In genomic region chr3:63795438-63795837, GRCh38 we compare ENCODE assay signal across 1 cellular context.
TF ChIP-seq lines count a peak whose summit lies in the region.

No MANE protein-coding gene starts in this region.

TF ChIP-seq in WTC11, 78 proteins besides CTCF, POLR2A, EP300 and RAD21:
- peak; percentile 27; the same call in 1 of the 2 replicates for TF ChIP-seq PRDM15 (CRISPR knock-in tag; IDR thresholded peaks at IDR 0.05)
- TF ChIP-seq, protein P1, sequence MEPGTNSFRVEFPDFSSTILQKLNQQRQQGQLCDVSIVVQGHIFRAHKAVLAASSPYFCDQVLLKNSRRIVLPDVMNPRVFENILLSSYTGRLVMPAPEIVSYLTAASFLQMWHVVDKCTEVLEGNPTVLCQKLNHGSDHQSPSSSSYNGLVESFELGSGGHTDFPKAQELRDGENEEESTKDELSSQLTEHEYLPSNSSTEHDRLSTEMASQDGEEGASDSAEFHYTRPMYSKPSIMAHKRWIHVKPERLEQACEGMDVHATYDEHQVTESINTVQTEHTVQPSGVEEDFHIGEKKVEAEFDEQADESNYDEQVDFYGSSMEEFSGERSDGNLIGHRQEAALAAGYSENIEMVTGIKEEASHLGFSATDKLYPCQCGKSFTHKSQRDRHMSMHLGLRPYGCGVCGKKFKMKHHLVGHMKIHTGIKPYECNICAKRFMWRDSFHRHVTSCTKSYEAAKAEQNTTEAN (CRISPR knock-in tag; IDR thresholded peaks at IDR 0.05), result no peak
